In genomic region chr1:109541102-109541501, GRCh38 we compare ENCODE assay signal across 1 cellular context.
A peak's percentile ranks its signal among the peaks of the same experiment; 100 is the strongest.
TF ChIP-seq lines count a peak whose summit lies in the region.

No MANE protein-coding gene starts in this region.

TF ChIP-seq in K562, 482 proteins besides CTCF, POLR2A, EP300 and RAD21:
- TF ChIP-seq IRF2 (CRISPR knock-in tag; IDR thresholded peaks at IDR 0.05) (peak; percentile 11; the same call in 1 of the 2 replicates), TBL1XR1 (IDR thresholded peaks at IDR 0.05; ENCODE audit: low read length in 2 of 2) (no peak)
